ENCODE assay signal across 8 cellular contexts in the genomic region with DNA sequence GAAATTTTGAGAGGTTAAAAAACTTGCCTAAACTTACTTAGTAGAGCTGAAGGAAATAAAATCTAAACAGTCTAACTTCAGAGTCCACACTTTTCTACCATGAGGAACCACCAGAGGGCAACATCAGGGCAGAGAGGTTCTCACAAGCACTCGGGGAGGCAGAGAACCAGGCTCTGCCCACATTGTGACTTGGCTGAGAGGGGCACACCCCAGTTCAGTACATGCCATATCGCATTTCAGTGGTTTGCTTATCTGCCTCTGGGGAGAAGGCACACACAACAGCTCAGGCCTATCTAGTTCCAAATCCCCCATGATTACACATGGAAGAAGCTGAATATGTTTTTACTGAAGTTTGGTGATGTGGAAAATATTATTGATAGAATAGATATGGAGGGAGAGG. TPM values are rescaled to one million over a fixed set of nuclear protein-coding genes. Genes with fewer than 3 reads are reported as not detected.
A peak's percentile ranks its signal among the peaks of the same experiment; 100 is the strongest.
DNase-seq lines count a peak whose midpoint lies in the region; ATAC-seq, FAIRE-seq and TF ChIP-seq lines count a peak whose summit lies in the region.

No MANE protein-coding gene starts in this region.

- H3K4me2 ChIP-seq in PC-9 (no peak overlapping the region), endothelial cell of umbilical vein (ENCODE audit: insufficient read depth, low read length) (no peak overlapping the region)

- H3K4me3 ChIP-seq in PC-9 (no peak overlapping the region), endothelial cell of umbilical vein (replicated peaks in 1 of 3; ENCODE audit: insufficient read depth in 1 of 3, low read depth in 1 of 3, low read length in 3 of 3) (no peak overlapping the region)

- H3K79me2 ChIP-seq in PC-9 (ENCODE audit: low read depth) (no peaks in the 10 kb centered on the region), endothelial cell of umbilical vein (ENCODE audit: control insufficient read depth, insufficient read depth, low read length) (no peaks in the 10 kb centered on the region)

- no peaks in the 10 kb centered on the region for H3K9me3 Mint-ChIP-seq in activated T-cell treated with anti-CD3 and anti-CD28 coated beads, Interleukin-2, amount 50 U/mL, for 24 hours

- no peak for TF ChIP-seq POLR2A in endothelial cell of umbilical vein (IDR thresholded peaks at IDR 0.05; ENCODE audit: low read depth, low read length)

- CTCF ChIA-PET in PC-9 (lab: Charles Lee): interaction anchor here (0.6 kb wide), 1 partner anchor 217 kb away, joined by 3 read pairs; no protein-coding TSS in a partner anchor
- CTCF ChIA-PET in endothelial cell of umbilical vein (lab: Charles Lee): interaction anchor here (0.6 to 2.2 kb wide), 14 partner anchors 9 to 298 kb away, joined by 3 to 12 read pairs (median 4); no protein-coding TSS in a partner anchor

- peak; percentile 60 for TF ChIP-seq CTCF in D721Med (IDR thresholded peaks at IDR 0.05; ENCODE audit: insufficient read depth, missing control alignments)
- TF ChIP-seq CTCF in PC-9 (conservative IDR thresholded peaks at IDR 0.05): peak; percentile 64
- peak; percentile 51 to 62 for TF ChIP-seq CTCF in endothelial cell of umbilical vein (IDR thresholded peaks at IDR 0.05; ENCODE audit: extremely low read depth in 1 of 2, insufficient read depth in 1 of 2, low read depth in 1 of 2, low read length in 2 of 2)

- H3K27me3 Mint-ChIP-seq in activated T-cell treated with anti-CD3 and anti-CD28 coated beads, Interleukin-2, amount 50 U/mL, for 24 hours: peaks cover 21% of the 10 kb centered on the region

- no peaks in the 10 kb centered on the region for H3K9me1 ChIP-seq in endothelial cell of umbilical vein (replicated peaks; ENCODE audit: control insufficient read depth, extremely low read depth, insufficient read depth, low read length)

- H3K27ac Mint-ChIP-seq in activated T-cell treated with anti-CD3 and anti-CD28 coated beads, Interleukin-2, amount 50 U/mL, for 24 hours: no peak overlapping the region

- no TSS peak for BruUV-seq in PC-9 (replicated peaks; lab: Mats Ljungman, UMichigan)
- no TSS peak for BruUV-seq in endothelial cell of umbilical vein (replicated peaks; lab: Mats Ljungman, UMichigan)

- no peaks in the 10 kb centered on the region for H3K27me3 ChIP-seq in PC-9 (ENCODE audit: insufficient read depth, low read depth)
- H3K27me3 ChIP-seq in endothelial cell of umbilical vein (ENCODE audit: control insufficient read depth in 2 of 2, insufficient read depth in 2 of 2, low read length in 2 of 2): peaks cover 0 to 2% of the 10 kb centered on the region in 2 experiments

- H3K9me2 ChIP-seq in PC-9 (ENCODE audit: insufficient read depth): no peaks in the 10 kb centered on the region

- H3K4me3 Mint-ChIP-seq in activated T-cell treated with anti-CD3 and anti-CD28 coated beads, Interleukin-2, amount 50 U/mL, for 24 hours: no peak overlapping the region

- intact Hi-C loops in PC-9 (cut with micrococcal nuclease; ENCODE audit: unreplicated experiment) (loop anchor here (2.0 kb wide), 1 partner anchor 29 kb away; no protein-coding TSS in a partner anchor), endothelial cell of umbilical vein (cut with micrococcal nuclease) (loop anchor here (1.0 kb wide), 1 partner anchor 214 kb away; no protein-coding TSS in a partner anchor)

- no peaks in the 10 kb centered on the region for H3K4me1 Mint-ChIP-seq in activated T-cell treated with anti-CD3 and anti-CD28 coated beads, Interleukin-2, amount 50 U/mL, for 24 hours (ENCODE audit: low read depth)

- H3K27ac ChIP-seq in PC-9 (no peak overlapping the region), endothelial cell of umbilical vein (ENCODE audit: insufficient read depth, low read depth, low read length) (no peak overlapping the region)

- no peaks in the 10 kb centered on the region for H3F3A ChIP-seq in PC-9 (ENCODE audit: insufficient read depth, low read depth)

- no peaks in the 10 kb centered on the region for H4K20me1 ChIP-seq in PC-9 (ENCODE audit: insufficient read depth)
- no peaks in the 10 kb centered on the region for H4K20me1 ChIP-seq in endothelial cell of umbilical vein (replicated peaks; ENCODE audit: control insufficient read depth, extremely low read depth, insufficient read depth, low read length)

- H3K4me1 ChIP-seq in PC-9 (replicated peaks; ENCODE audit: insufficient read depth) (0 out of 2 replicates have a peak, but pooled peaks cover 4% of the 10 kb centered on the region), endothelial cell of umbilical vein (ENCODE audit: control insufficient read depth, extremely low read depth, insufficient read depth, low read length) (no peaks in the 10 kb centered on the region)

- no peak overlapping the region for H3K9ac ChIP-seq in endothelial cell of umbilical vein (replicated peaks; ENCODE audit: extremely low read depth, insufficient read depth, low read length)

- POLR2A ChIA-PET in PC-9 (lab: Charles Lee; ENCODE audit: unreplicated experiment) (interaction anchor here (0.5 to 0.6 kb wide), 2 partner anchors 129 to 211 kb away, joined by 3 to 4 read pairs; no protein-coding TSS in a partner anchor), endothelial cell of umbilical vein (lab: Charles Lee) (no interaction called here)

- H3K36me3 ChIP-seq in PC-9 (ENCODE audit: low read depth) (no peaks in the 10 kb centered on the region), endothelial cell of umbilical vein (ENCODE audit: control insufficient read depth in 2 of 2, extremely low read depth in 1 of 2, insufficient read depth in 2 of 2, low read length in 2 of 2) (no peaks in the 10 kb centered on the region)

- no peaks in the 10 kb centered on the region for H3K36me3 Mint-ChIP-seq in activated T-cell treated with anti-CD3 and anti-CD28 coated beads, Interleukin-2, amount 50 U/mL, for 24 hours (ENCODE audit: low read depth)

- FAIRE-seq in D721Med (lab: Jason Lieb, UNC): no peak
- FAIRE-seq in endothelial cell of umbilical vein (lab: Jason Lieb, UNC): peak; percentile 64

- DNase-seq in D721Med (ENCODE audit: insufficient read length, low spot score): no peak
- peak; percentile 7 for DNase-seq in GM19238 (ENCODE audit: insufficient read length, low spot score)
- peak; percentile 47 to 50 for DNase-seq in PC-9
- peak; percentile 47 for DNase-seq in endothelial cell of umbilical vein (ENCODE audit: low read depth, low spot score)
- DNase-seq in myocyte (ENCODE audit: low read depth): peak; percentile 85
- DNase-seq in NCI-H774 (lab: John Stamatoyannopoulos, UW): no peak
- DNase-seq in activated T-cell treated with anti-CD3 and anti-CD28 coated beads, Interleukin-2, amount 50 U/mL, for 24 hours: no peak

- dilution Hi-C loops in endothelial cell of umbilical vein (cut with MboI; ENCODE audit: extremely low pct_ligation_motif_present, low sequenced_read_pairs): no loop called here

- H2AFZ ChIP-seq in PC-9 (no peak overlapping the region), endothelial cell of umbilical vein (ENCODE audit: low read depth, low read length) (peak overlapping the region; percentile 39)

- ATAC-seq in HG03432 (IDR thresholded peaks at IDR 0.05; ENCODE audit: unreplicated experiment): peak; percentile 93

- H3K9me3 ChIP-seq in PC-9 (ENCODE audit: insufficient read depth, low read depth) (no peaks in the 10 kb centered on the region), endothelial cell of umbilical vein (replicated peaks; ENCODE audit: control insufficient read depth, insufficient read depth, low read length) (no peaks in the 10 kb centered on the region)

TF ChIP-seq in endothelial cell of umbilical vein, 7 proteins besides CTCF, POLR2A, EP300 and RAD21:
- TF ChIP-seq JUN (IDR thresholded peaks at IDR 0.05; ENCODE audit: borderline replicate concordance, insufficient read depth, insufficient read length, low read depth) (no peak), GATA2 (IDR thresholded peaks at IDR 0.05; ENCODE audit: insufficient read depth, insufficient read length, low read depth, low read length) (no peak), MYC (IDR thresholded peaks at IDR 0.05; ENCODE audit: low read depth, low read length) (no peak), FOS (IDR thresholded peaks at IDR 0.05; ENCODE audit: borderline replicate concordance, insufficient read depth, low read length) (no peak), MAX (IDR thresholded peaks at IDR 0.05; ENCODE audit: insufficient read depth, insufficient read length) (no peak), POLR2AphosphoS5 (IDR thresholded peaks at IDR 0.05; ENCODE audit: insufficient read depth, low read depth, low read length) (no peak), EZH2 (IDR thresholded peaks at IDR 0.05; ENCODE audit: borderline replicate concordance, low read depth, low read length, severe bottlenecking) (no peak)

RNA-seq across cellular contexts. Expression of gene EQTN, which starts 49.2 kb away (rescaled TPM):
- total RNA-seq in PC-9 (2021) (not detected in 2 replicates), endothelial cell of umbilical vein (not detected in 2 replicates), myocyte (not detected in 2 replicates)
- polyA plus RNA-seq in endothelial cell of umbilical vein: not detected in 2 replicates
- polyA plus RNA-seq in endothelial cell of umbilical vein (2011; cell fraction: cytosol; rRNA removed): not detected in 2 replicates
- polyA plus RNA-seq in endothelial cell of umbilical vein (2011; cell fraction: nucleus; rRNA removed): not detected in 2 replicates
- not detected in 2 replicates for polyA plus RNA-seq in endothelial cell of umbilical vein (2012)
- polyA minus RNA-seq in endothelial cell of umbilical vein: not detected in 2 replicates
- polyA minus RNA-seq in endothelial cell of umbilical vein (2011; cell fraction: cytosol; rRNA and poly(A)+ RNA removed): not detected
- polyA minus RNA-seq in endothelial cell of umbilical vein (2011; cell fraction: nucleus; rRNA and poly(A)+ RNA removed): not detected in 2 replicates
- polyA plus RNA-seq in myocyte (2012): not detected

Comparison
In these comparisons a context has a peak if more than half of its experiments do, and no peak if none do; other contexts are left out.
1. DNase-seq: peak in GM19238 (single experiment), PC-9 (2 of 2), endothelial cell of umbilical vein (single experiment) and myocyte (single experiment); none in D721Med (single experiment), NCI-H774 (single experiment) and activated T-cell treated with anti-CD3 and anti-CD28 coated beads, Interleukin-2, amount 50 U/mL, for 24 hours (single experiment).
2. Peak in every context shown above with its lines, with median percentiles within 50 percentile points of each other: CTCF ChIP-seq.